In genomic region chr4:141635726-141636076, GRCh38 we compare ENCODE assay signal across 8 cellular contexts. TPM values are rescaled to one million over a fixed set of nuclear protein-coding genes. Genes with fewer than 3 reads are reported as not detected.
DNase-seq lines count a peak whose midpoint lies in the region; ATAC-seq, FAIRE-seq and TF ChIP-seq lines count a peak whose summit lies in the region.

No MANE protein-coding gene starts in this region.

- H3K4me3 ChIP-seq in A549 (peak overlapping the region; percentile 86), body of pancreas (peak overlapping the region in 1 of 2 donors; percentile 88)

- peaks cover 67% of the 10 kb centered on the region for H3K27me3 Mint-ChIP-seq in nephron progenitor cell (ENCODE audit: low read depth, poor library complexity)

- H3K9me3 ChIP-seq in A549 (no peaks in the 10 kb centered on the region), body of pancreas (no peaks in the 10 kb centered on the region)

- intact Hi-C loops in body of pancreas (cut with DNase I) = no loop called here

- TF ChIP-seq POLR2A in A549 (IDR thresholded peaks at IDR 0.05; ENCODE audit: low read length) = no peak
- TF ChIP-seq POLR2A in body of pancreas (IDR thresholded peaks at IDR 0.05) = no peak

- no peaks in the 10 kb centered on the region for H3K27me3 ChIP-seq in body of pancreas

- CTCF ChIA-PET in A549 (lab: Yijun Ruan, JAX) = interaction anchor here (0.6 to 1.4 kb wide), 3 partner anchors 62 to 289 kb away, joined by 3 to 5 read pairs (median 4); no protein-coding TSS in a partner anchor

- H3K27ac Mint-ChIP-seq in nephron progenitor cell = no peak overlapping the region

- TF ChIP-seq RAD21 in A549 (conservative IDR thresholded peaks at IDR 0.05 in 1 of 2, IDR thresholded peaks at IDR 0.05 in 1 of 2) = no peak

- no peak for DNase-seq in A549 (ENCODE audit: low read depth in 1 of 2, low spot score in 1 of 2)
- DNase-seq in body of pancreas = no peak
- DNase-seq in nephron progenitor cell = no peak
- no peak for DNase-seq in middle frontal gyrus (ENCODE audit: extremely low spot score, low spot score)
- DNase-seq in amniotic stem cell (lab: John Stamatoyannopoulos, UW) = no peak
- DNase-seq in NCI-H1092 treated with DMSO at 0.1 percent for 48 hours (lab: John Stamatoyannopoulos, UW) = no peak

- H3K36me3 ChIP-seq in body of pancreas (replicated peaks in 1 of 2; ENCODE audit: insufficient read depth in 1 of 2, low read depth in 2 of 2) = no peaks in the 10 kb centered on the region

- no peak for TF ChIP-seq CTCF in A549 (IDR thresholded peaks at IDR 0.05)
- no peak for TF ChIP-seq CTCF in body of pancreas (IDR thresholded peaks at IDR 0.05)
- TF ChIP-seq CTCF in nephron progenitor cell (IDR thresholded peaks at IDR 0.05) = no peak

- no peaks in the 10 kb centered on the region for H3K36me3 Mint-ChIP-seq in nephron progenitor cell (ENCODE audit: low read depth)

- 54% methylated on average over 5 of the region's 5 CpGs for WGBS in A549 (ENCODE audit: missing lambda C conversion rate)
- 77 to 79% methylated on average over 5 of the region's 5 CpGs for WGBS in body of pancreas, 2 donors

- peak overlapping the region; percentile 88 for H3K4me3 Mint-ChIP-seq in nephron progenitor cell

- H3K27ac ChIP-seq in A549 (peak overlapping the region; percentile 90 to 100), body of pancreas (peak overlapping the region in 3 of 4 donors; percentile 72 to 81 (median 81))

- TF ChIP-seq EP300 in A549 (IDR thresholded peaks at IDR 0.05) = no peak

- no peaks in the 10 kb centered on the region for H3K9me3 Mint-ChIP-seq in nephron progenitor cell

- POLR2A ChIA-PET in A549 (lab: Yijun Ruan, JAX) = no interaction called here

- peak overlapping the region; percentile 95 for H3K4me2 ChIP-seq in A549

- FAIRE-seq in A549 (lab: Jason Lieb, UNC) = no peak

- ATAC-seq in A549 (no peak), GM18909 (IDR thresholded peaks at IDR 0.05; ENCODE audit: poor library complexity, unreplicated experiment) (peak; percentile 43), HG03103 (IDR thresholded peaks at IDR 0.05; ENCODE audit: low read depth, unreplicated experiment) (peak; percentile 34), body of pancreas (no peak)

- H3K4me1 ChIP-seq in A549 (peaks cover 19% of the 10 kb centered on the region; the same call in 2 of the 3 replicates), body of pancreas (no peaks in the 10 kb centered on the region)

- peaks cover 7% of the 10 kb centered on the region for H3K4me1 Mint-ChIP-seq in nephron progenitor cell

TF ChIP-seq in A549, 52 proteins besides CTCF, POLR2A, EP300 and RAD21:
- TF ChIP-seq EHF (CRISPR knock-in tag; IDR thresholded peaks at IDR 0.05) (no peak), FOSB (CRISPR knock-in tag; IDR thresholded peaks at IDR 0.05) (no peak), FOXS1 (CRISPR knock-in tag; IDR thresholded peaks at IDR 0.05) (no peak), ZNF302 (CRISPR knock-in tag; IDR thresholded peaks at IDR 0.05) (no peak), HOXB5 (CRISPR knock-in tag; IDR thresholded peaks at IDR 0.05) (no peak), USF2 (IDR thresholded peaks at IDR 0.05) (no peak), BCL3 (IDR thresholded peaks at IDR 0.05) (no peak), CBX8 (IDR thresholded peaks at IDR 0.05) (no peak), RNF2 (IDR thresholded peaks at IDR 0.05; ENCODE audit: borderline replicate concordance, low read depth) (no peak), NPAS2 (CRISPR knock-in tag; IDR thresholded peaks at IDR 0.05; ENCODE audit: borderline replicate concordance) (no peak), ESRRA (IDR thresholded peaks at IDR 0.05; ENCODE audit: borderline replicate concordance, low read length) (no peak), POLR2AphosphoS2 (conservative IDR thresholded peaks at IDR 0.05; ENCODE audit: low read length) (no peak), NFE2L2 (conservative IDR thresholded peaks at IDR 0.05; ENCODE audit: low read length) (no peak)

RNA-seq across cellular contexts. Expression of gene IL15, which starts 0.7 kb away (rescaled TPM):
- polyA plus RNA-seq in A549 (2011; rRNA removed) (24.0 and 32.3 TPM in 2 replicates), A549 (2017; fragmentation: RNase III; extraction: RNeasy Plus Mini Kit Qiagen cat#74134 plus additional on column Dnase treatment) (12.7 to 16.2 TPM (median 14.1 TPM) in 3 replicates)
- 7.5 and 8.4 TPM in 2 replicates for polyA plus RNA-seq in A549 (2012; cell fraction: cytosol; rRNA removed)
- 14.6 and 15.2 TPM in 2 replicates for polyA plus RNA-seq in A549 (2012; cell fraction: nucleus; rRNA removed)
- polyA minus RNA-seq in A549 (2011; rRNA and poly(A)+ RNA removed) = 16.2 and 17.4 TPM in 2 replicates
- 1 to 10 TPM in 1 of 2 donors, under 1 TPM in 1; 0.66 to 2.1 TPM for total RNA-seq in body of pancreas

Comparison
In these comparisons a context has a peak if more than half of its experiments do, and no peak if none do; other contexts are left out.
1. ATAC-seq: peak in GM18909 (single experiment) and HG03103 (single experiment); none in A549 (0 of 2) and body of pancreas (single experiment).